Comparison of ENCODE assay signal across 8 cellular contexts in genomic region chr12:92570056-92570753, GRCh38.
DNase-seq lines count a peak whose midpoint lies in the region; ATAC-seq and TF ChIP-seq lines count a peak whose summit lies in the region.

No MANE protein-coding gene starts in this region.

- peak; percentile 65 for DNase-seq in AG20443 (ENCODE audit: low spot score)
- DNase-seq in GM13976 (ENCODE audit: low spot score): peak; percentile 45
- DNase-seq in NCI-H1048 (lab: John Stamatoyannopoulos, UW): peak; percentile 89
- peak; percentile 70 for DNase-seq in SHP77 treated with DMSO at 0.1 percent for 48 hours (lab: John Stamatoyannopoulos, UW)
- peak; percentile 36 to 93 for DNase-seq in T47D (ENCODE audit: low read depth in 1 of 2, low spot score in 1 of 2)
- peak; percentile 61 for DNase-seq in iPS-NIHi11 (ENCODE audit: low spot score)
- no peak for DNase-seq in spleen

- WGBS in spleen, 5 donors: 4 to 10% (median 5%) methylated on average over 4 of the region's 4 CpGs

- no peak for TF ChIP-seq POLR2A in spleen (IDR thresholded peaks at IDR 0.05)

- TF ChIP-seq CTCF in GM13976 (IDR thresholded peaks at IDR 0.05; ENCODE audit: borderline replicate concordance, control extremely low read depth, extremely low read depth, insufficient read depth, missing control alignments) (peak; percentile 41), spleen (IDR thresholded peaks at IDR 0.05 in 8 of 11, conservative IDR thresholded peaks at IDR 0.05 in 3 of 11) (peak; percentile 68 to 97 (median 84))

- intact Hi-C loops in spleen (cut with DNase I; ENCODE audit: low total_unique reads): loop anchor here (5.0 to 10.0 kb wide), 3 partner anchors 423 to 995 kb away; partner anchors contain the start of gene BTG1

- peak overlapping the region in 5 of 8 donors; percentile 7 to 55 (median 15) for H3K4me3 ChIP-seq in spleen

- peaks cover 0 to 10% (median 0%) of the 10 kb centered on the region in 8 donors for H3K9me3 ChIP-seq in spleen

- H3K36me3 ChIP-seq in spleen: no peaks in the 10 kb centered on the region

- peak; percentile 89 for ATAC-seq in HG02759 (IDR thresholded peaks at IDR 0.05; ENCODE audit: unreplicated experiment)

- peak overlapping the region in 7 of 8 donors; percentile 13 to 81 (median 60) for H3K27ac ChIP-seq in spleen

- peaks cover 4 to 35% (median 29%) of the 10 kb centered on the region in 6 donors for H3K4me1 ChIP-seq in spleen

- in situ Hi-C loops in GM13976 (cut with MboI; ENCODE audit: low sequenced_read_pairs, unreplicated experiment) (loop anchor here (25.0 kb wide), 1 partner anchor 108 kb away; no protein-coding TSS in a partner anchor), T47D (cut with HindIII; ENCODE audit: low pct_unique_long_range_greater_than_20kb, low sequenced_read_pairs) (no loop called here)

- H3K27me3 ChIP-seq in spleen (replicated peaks in 1 of 7): no peaks in the 10 kb centered on the region
